ENCODE assay signal across 1 cellular context in the genomic region with DNA sequence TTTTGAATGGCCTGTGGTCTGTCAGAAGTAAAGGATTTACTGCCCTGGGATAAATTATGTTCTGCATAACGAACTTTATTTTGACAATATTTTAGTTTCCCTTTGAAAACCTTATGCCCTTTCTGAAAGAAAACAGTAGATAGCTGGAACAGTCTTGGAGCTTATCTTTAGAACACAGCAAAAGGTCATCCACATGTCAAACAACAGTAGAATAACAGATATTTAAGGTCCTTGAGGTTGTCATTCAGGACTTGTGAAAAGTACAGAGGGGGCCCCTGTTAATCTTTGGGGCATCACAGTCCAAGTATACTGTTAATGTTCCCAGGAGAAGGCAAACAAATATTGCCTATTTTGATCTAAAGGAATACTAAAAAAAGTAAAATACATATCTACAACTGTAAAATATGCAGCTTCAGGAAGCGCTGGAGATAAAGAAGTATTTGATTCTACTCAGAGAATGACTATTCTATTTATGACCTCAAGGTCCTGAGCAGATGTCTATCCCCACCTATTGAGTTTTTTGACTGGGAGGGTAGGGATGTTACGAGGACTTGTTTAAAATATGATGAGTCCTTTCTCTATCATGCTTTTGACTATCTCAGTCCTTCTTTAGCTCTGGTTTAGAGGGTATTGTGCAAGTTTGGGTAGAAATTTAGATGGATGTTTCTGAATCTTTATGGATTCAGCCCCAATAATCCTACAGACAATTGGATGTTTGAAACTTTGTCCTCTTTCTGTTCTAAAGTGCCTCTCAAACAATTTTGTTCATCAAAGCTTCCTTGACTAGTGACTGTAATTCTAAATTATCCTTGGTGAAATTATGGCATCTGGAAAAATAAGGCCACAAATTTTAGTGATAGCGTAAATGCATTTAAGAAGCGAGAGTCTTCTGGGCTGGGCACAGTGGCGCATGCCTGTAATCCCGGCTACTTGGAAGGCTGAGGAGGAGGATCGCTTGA.
TF ChIP-seq lines count a peak whose summit lies in the region.

No MANE protein-coding gene starts in this region.

TF ChIP-seq in K562, 482 proteins besides CTCF, POLR2A, EP300 and RAD21 (continued from another document and continues in another):
- TF ChIP-seq, protein P1, sequence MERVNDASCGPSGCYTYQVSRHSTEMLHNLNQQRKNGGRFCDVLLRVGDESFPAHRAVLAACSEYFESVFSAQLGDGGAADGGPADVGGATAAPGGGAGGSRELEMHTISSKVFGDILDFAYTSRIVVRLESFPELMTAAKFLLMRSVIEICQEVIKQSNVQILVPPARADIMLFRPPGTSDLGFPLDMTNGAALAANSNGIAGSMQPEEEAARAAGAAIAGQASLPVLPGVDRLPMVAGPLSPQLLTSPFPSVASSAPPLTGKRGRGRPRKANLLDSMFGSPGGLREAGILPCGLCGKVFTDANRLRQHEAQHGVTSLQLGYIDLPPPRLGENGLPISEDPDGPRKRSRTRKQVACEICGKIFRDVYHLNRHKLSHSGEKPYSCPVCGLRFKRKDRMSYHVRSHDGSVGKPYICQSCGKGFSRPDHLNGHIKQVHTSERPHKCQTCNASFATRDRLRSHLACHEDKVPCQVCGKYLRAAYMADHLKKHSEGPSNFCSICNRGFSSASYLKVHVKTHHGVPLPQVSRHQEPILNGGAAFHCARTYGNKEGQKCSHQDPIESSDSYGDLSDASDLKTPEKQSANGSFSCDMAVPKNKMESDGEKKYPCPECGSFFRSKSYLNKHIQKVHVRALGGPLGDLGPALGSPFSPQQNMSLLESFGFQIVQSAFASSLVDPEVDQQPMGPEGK (CRISPR knock-in tag; IDR thresholded peaks at IDR 0.05; ENCODE audit: borderline replicate concordance) = no peak
- peak; percentile 22 for TF ChIP-seq RBBP5 (IDR thresholded peaks at IDR 0.05; ENCODE audit: borderline replicate concordance, insufficient read depth, low read length, poor library complexity, severe bottlenecking)
- TF ChIP-seq ATF1 (CRISPR knock-in tag; IDR thresholded peaks at IDR 0.05) = no peak
- peak; percentile 32; the same call in 1 of the 2 replicates for TF ChIP-seq ATF1 (tag; IDR thresholded peaks at IDR 0.05)
- TF ChIP-seq RCOR1 (IDR thresholded peaks at IDR 0.05; ENCODE audit: borderline replicate concordance in 1 of 2, low read depth in 2 of 2, low read length in 2 of 2) = peak in 1 of 2 experiments; percentile 74; a peak in 2 of 4 replicates
- no peak; the same call in 1 of the 2 replicates for TF ChIP-seq MAFG (tag; conservative IDR thresholded peaks at IDR 0.05)
- TF ChIP-seq, protein P2, sequence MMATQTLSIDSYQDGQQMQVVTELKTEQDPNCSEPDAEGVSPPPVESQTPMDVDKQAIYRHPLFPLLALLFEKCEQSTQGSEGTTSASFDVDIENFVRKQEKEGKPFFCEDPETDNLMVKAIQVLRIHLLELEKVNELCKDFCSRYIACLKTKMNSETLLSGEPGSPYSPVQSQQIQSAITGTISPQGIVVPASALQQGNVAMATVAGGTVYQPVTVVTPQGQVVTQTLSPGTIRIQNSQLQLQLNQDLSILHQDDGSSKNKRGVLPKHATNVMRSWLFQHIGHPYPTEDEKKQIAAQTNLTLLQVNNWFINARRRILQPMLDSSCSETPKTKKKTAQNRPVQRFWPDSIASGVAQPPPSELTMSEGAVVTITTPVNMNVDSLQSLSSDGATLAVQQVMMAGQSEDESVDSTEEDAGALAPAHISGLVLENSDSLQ (IDR thresholded peaks at IDR 0.05) = peak; percentile 94
- no peak for TF ChIP-seq CREBBP (IDR thresholded peaks at IDR 0.05; ENCODE audit: low read depth, low read length)
- TF ChIP-seq KLF16 (IDR thresholded peaks at IDR 0.05) = peak; percentile 81
- peak; percentile 95 for TF ChIP-seq LEF1 (IDR thresholded peaks at IDR 0.05)
- peak; percentile 70 for TF ChIP-seq JUND (IDR thresholded peaks at IDR 0.05; ENCODE audit: borderline replicate concordance, low read depth, low read length)
- TF ChIP-seq JUND (tag; IDR thresholded peaks at IDR 0.05; ENCODE audit: borderline replicate concordance, low read depth, low read length) = no peak; the same call in 1 of the 3 replicates
- TF ChIP-seq, protein P3, sequence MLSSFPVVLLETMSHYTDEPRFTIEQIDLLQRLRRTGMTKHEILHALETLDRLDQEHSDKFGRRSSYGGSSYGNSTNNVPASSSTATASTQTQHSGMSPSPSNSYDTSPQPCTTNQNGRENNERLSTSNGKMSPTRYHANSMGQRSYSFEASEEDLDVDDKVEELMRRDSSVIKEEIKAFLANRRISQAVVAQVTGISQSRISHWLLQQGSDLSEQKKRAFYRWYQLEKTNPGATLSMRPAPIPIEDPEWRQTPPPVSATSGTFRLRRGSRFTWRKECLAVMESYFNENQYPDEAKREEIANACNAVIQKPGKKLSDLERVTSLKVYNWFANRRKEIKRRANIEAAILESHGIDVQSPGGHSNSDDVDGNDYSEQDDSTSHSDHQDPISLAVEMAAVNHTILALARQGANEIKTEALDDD (IDR thresholded peaks at IDR 0.05) = peak; percentile 91
- TF ChIP-seq RNF2 (IDR thresholded peaks at IDR 0.05) = peak; percentile 78
- TF ChIP-seq CREB5 (CRISPR knock-in tag; IDR thresholded peaks at IDR 0.05) = no peak
- TF ChIP-seq NFATC3 (IDR thresholded peaks at IDR 0.05) = peak; percentile 19; the same call in 1 of the 2 replicates
- no peak for TF ChIP-seq NFE2L1 (tag; IDR thresholded peaks at IDR 0.05; ENCODE audit: borderline replicate concordance, low read depth)
- peak; percentile 83 for TF ChIP-seq FOXM1 (IDR thresholded peaks at IDR 0.05; ENCODE audit: low read depth)
- no peak for TF ChIP-seq FOXM1 (CRISPR knock-in tag; IDR thresholded peaks at IDR 0.05; ENCODE audit: low read depth)
- TF ChIP-seq MYBL2 (IDR thresholded peaks at IDR 0.05; ENCODE audit: low read depth) = no peak; the same call in 1 of the 2 replicates
- TF ChIP-seq MYBL2 (CRISPR knock-in tag; IDR thresholded peaks at IDR 0.05; ENCODE audit: borderline replicate concordance) = no peak
- TF ChIP-seq SIRT6 (IDR thresholded peaks at IDR 0.05; ENCODE audit: low read depth, low read length) = no peak
- TF ChIP-seq CCNT2 (IDR thresholded peaks at IDR 0.05; ENCODE audit: borderline replicate concordance, extremely low read depth, insufficient read length, low read depth, low read length) = peak; percentile 68
- TF ChIP-seq, protein P4, sequence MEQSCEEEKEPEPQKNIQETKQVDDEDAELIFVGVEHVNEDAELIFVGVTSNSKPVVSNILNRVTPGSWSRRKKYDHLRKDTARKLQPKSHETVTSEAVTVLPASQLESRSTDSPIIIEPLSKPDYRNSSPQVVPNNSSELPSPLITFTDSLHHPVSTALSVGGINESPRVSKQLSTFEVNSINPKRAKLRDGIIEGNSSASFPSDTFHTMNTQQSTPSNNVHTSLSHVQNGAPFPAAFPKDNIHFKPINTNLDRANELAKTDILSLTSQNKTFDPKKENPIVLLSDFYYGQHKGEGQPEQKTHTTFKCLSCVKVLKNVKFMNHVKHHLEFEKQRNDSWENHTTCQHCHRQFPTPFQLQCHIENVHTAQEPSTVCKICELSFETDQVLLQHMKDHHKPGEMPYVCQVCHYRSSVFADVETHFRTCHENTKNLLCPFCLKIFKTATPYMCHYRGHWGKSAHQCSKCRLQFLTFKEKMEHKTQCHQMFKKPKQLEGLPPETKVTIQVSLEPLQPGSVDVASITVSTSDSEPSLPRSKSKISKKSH (CRISPR knock-in tag; IDR thresholded peaks at IDR 0.05) = no peak
- peak; percentile 68 for TF ChIP-seq HDAC3 (IDR thresholded peaks at IDR 0.05; ENCODE audit: borderline replicate concordance, partially characterized antibody)
- TF ChIP-seq NKRF (IDR thresholded peaks at IDR 0.05; ENCODE audit: borderline replicate concordance) = no peak
- peak in 1 of 2 experiments; percentile 13; a peak in 1 of 3 replicates for TF ChIP-seq CBX3 (IDR thresholded peaks at IDR 0.05; ENCODE audit: borderline replicate concordance in 1 of 2, low read length in 2 of 2)
- peak; percentile 43; the same call in 1 of the 2 replicates for TF ChIP-seq ETV1 (tag; conservative IDR thresholded peaks at IDR 0.05; ENCODE audit: low read depth)
- peak; percentile 98 for TF ChIP-seq MEIS2 (IDR thresholded peaks at IDR 0.05; ENCODE audit: partially characterized antibody)
- TF ChIP-seq FOXP1 (CRISPR knock-in tag; IDR thresholded peaks at IDR 0.05) = no peak
- no peak for TF ChIP-seq MGA (IDR thresholded peaks at IDR 0.05)
- 0 out of 2 replicates have a peak, but pooled peaks have one; percentile 61 for TF ChIP-seq GATAD2A (IDR thresholded peaks at IDR 0.05)
